Comparison of ENCODE assay signal across 30 cellular contexts in the genomic region with DNA sequence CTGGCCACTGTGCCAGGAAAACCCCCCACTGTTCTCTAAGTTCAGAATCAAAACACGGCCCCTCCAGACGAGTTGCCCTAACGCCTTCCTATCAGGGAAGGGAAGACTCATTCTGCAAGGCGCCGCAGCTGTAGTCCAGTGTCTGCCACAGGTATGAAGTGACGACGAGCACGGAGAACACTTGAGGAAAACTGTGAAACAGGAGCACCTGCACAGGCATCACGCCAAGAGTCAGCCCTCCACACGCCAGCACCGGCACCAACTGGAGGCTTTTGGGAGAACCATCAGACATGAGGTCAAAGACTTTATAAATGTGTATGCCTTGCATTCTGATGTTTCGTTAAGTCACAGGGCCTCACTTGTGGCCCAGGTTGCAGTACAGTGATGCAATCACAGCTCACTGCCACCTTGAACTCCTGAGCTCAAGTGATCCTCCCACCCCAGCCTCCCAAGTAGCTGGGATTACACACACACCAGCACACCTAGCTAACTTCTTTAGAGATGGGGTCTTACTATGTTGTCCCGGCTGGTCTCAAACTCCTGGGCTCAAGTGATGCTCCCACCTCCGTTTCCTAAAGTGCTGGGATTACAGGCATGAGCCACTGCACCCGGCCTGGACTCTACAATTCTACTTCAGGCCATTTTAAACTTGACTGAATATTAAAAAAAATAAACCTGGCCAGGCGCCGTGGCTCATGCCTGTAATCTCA.
"Had no signal": no experiment of that assay in that cellular context is flagged by ENCODE, and none has a peak within 500 bp of the region (broad histone marks: within the 10 kb centered on the region; RNA-seq: fewer than 3 reads in every experiment).

No MANE protein-coding gene starts in this region.

- H3K27ac ChIP-seq: adrenal gland, body of pancreas, colonic mucosa, gastrocnemius medialis, left ventricle myocardium inferior, pancreas, right atrium auricular region, stomach, tibial artery, upper lobe of right lung, WERI-Rb-1 had no signal

- H3K4me3 ChIP-seq: adrenal gland, body of pancreas, colonic mucosa, gastrocnemius medialis, left ventricle myocardium inferior, lung, pancreas, right atrium auricular region, stomach, tibial artery, upper lobe of right lung had no signal

- H3K4me1 ChIP-seq: adrenal gland, body of pancreas, colonic mucosa, gastrocnemius medialis, pancreas, stomach, tibial artery, upper lobe of right lung had no signal

- H3K27me3 ChIP-seq: adrenal gland, body of pancreas, colonic mucosa, gastrocnemius medialis, pancreas, right atrium auricular region, stomach, tibial artery, upper lobe of right lung had no signal

- H3K9me3 ChIP-seq: adrenal gland, body of pancreas, colonic mucosa, gastrocnemius medialis, left ventricle myocardium inferior, pancreas, right atrium auricular region, stomach, tibial artery, upper lobe of right lung had no signal

- H3K36me3 ChIP-seq: WERI-Rb-1 had no signal

- DNase-seq: activated CD4-positive, alpha-beta memory T cell treated with anti-CD3 and anti-CD28 coated beads for 36 hours; activated CD4-positive, alpha-beta T cell treated with anti-CD3 and anti-CD28 coated beads, Interleukin-2, amount 10 ng/mL, durations not matched to agents 24 days and 14 days; activated CD4-positive, CD25-positive, alpha-beta regulatory T cell treated with anti-CD3 and anti-CD28 coated beads, Interleukin-2, amount 50 U/mL, for 72 hours; activated CD8-positive, alpha-beta memory T cell treated with anti-CD3 and anti-CD28 coated beads, Interleukin-2, amount 50 U/mL, for 4 hours; activated effector memory CD4-positive, alpha-beta T cell treated with anti-CD3 and anti-CD28 coated beads, Interleukin-2, amount 50 U/mL, for 16 hours; activated naive CD4-positive, alpha-beta T cell treated with anti-CD3 and anti-CD28 coated beads for 36 hours; activated naive CD8-positive, alpha-beta T cell treated with anti-CD3 and anti-CD28 coated beads for 36 hours; activated T-cell treated with anti-CD3 and anti-CD28 coated beads, Interleukin-2, amount 50 U/mL, for 1 hour; adrenal gland; aorta; body of pancreas; cerebellar nuclear complex; colonic mucosa; effector CD8-positive, alpha-beta T cell; gastrocnemius medialis; glutamatergic neuron; left ventricle myocardium inferior; naive B cell; nephron progenitor cell; pancreas; stimulated activated CD4-positive, alpha-beta T cell treated with anti-CD3 and anti-CD28 coated beads, Interleukin-15, amount 100 ng/mL, for 24 hours; stimulated activated CD4-positive, alpha-beta T cell treated with anti-CD3 and anti-CD28 coated beads, Interleukin-2, amount 100 ng/mL, for 24 hours; stimulated activated naive B cell treated with anti-CD40 and anti-IgM and Interleukin-4, amounts not matched to agents 10 μg/mL and 1 μg/mL and 100 μg/mL, for 72 hours; stomach; T1000; tibial artery; upper lobe of right lung; WERI-Rb-1 had no signal
